Comparison of ENCODE assay signal across 21 cellular contexts in genomic region chr22:40403141-40403540, GRCh38. TPM values are rescaled to one million over a fixed set of nuclear protein-coding genes. Genes with fewer than 3 reads are reported as not detected.
DNase-seq lines count a peak whose midpoint lies in the region; ATAC-seq lines count a peak whose summit lies in the region.
"Had no signal": no experiment of that assay in that cellular context is flagged by ENCODE, and none has a peak within 500 bp of the region (broad histone marks: within the 10 kb centered on the region; RNA-seq: fewer than 3 reads in every experiment).

No MANE protein-coding gene starts in this region.

- no peaks in the 10 kb centered on the region for H3K27me3 Mint-ChIP-seq in CD4-positive, CD25-positive, alpha-beta regulatory T cell
- peaks cover 0 to 1% of the 10 kb centered on the region in 2 donors for H3K27me3 Mint-ChIP-seq in CD8-positive, alpha-beta memory T cell
- no peaks in the 10 kb centered on the region for H3K27me3 Mint-ChIP-seq in activated T-helper 17 cell treated with anti-CD3 and anti-CD28 coated beads, Interleukin-2, amount 50 U/mL, for 72 hours
- no peaks in the 10 kb centered on the region for H3K27me3 Mint-ChIP-seq in naive thymus-derived CD4-positive, alpha-beta T cell

- H3K9me3 Mint-ChIP-seq in CD4-positive, CD25-positive, alpha-beta regulatory T cell = peaks cover 0 to 2% (median 0%) of the 10 kb centered on the region in 7 donors
- no peaks in the 10 kb centered on the region for H3K9me3 Mint-ChIP-seq in CD8-positive, alpha-beta memory T cell
- no peaks in the 10 kb centered on the region for H3K9me3 Mint-ChIP-seq in activated T-helper 17 cell treated with anti-CD3 and anti-CD28 coated beads, Interleukin-2, amount 50 U/mL, for 72 hours
- H3K9me3 Mint-ChIP-seq in naive thymus-derived CD4-positive, alpha-beta T cell = no peaks in the 10 kb centered on the region

- POLR2A ChIA-PET in CD8-positive, alpha-beta memory T cell (lab: Charles Lee) = no interaction called here
- POLR2A ChIA-PET in naive thymus-derived CD4-positive, alpha-beta T cell (lab: Charles Lee) = interaction anchor here (1.0 to 1.1 kb wide), 2 partner anchors 9 to 359 kb away, joined by 3 to 4 read pairs; no protein-coding TSS in a partner anchor

- H3K36me3 Mint-ChIP-seq in CD4-positive, CD25-positive, alpha-beta regulatory T cell = peaks cover 18% of the 10 kb centered on the region
- H3K36me3 Mint-ChIP-seq in CD8-positive, alpha-beta memory T cell = peaks cover 0 to 54% (median 8%) of the 10 kb centered on the region in 3 donors
- peaks cover 54% of the 10 kb centered on the region for H3K36me3 Mint-ChIP-seq in activated T-helper 17 cell treated with anti-CD3 and anti-CD28 coated beads, Interleukin-2, amount 50 U/mL, for 72 hours (ENCODE audit: low read depth)
- peaks cover 6 to 41% (median 18%) of the 10 kb centered on the region in 5 donors for H3K36me3 Mint-ChIP-seq in naive thymus-derived CD4-positive, alpha-beta T cell

- H3K4me1 ChIP-seq in CD4-positive, CD25-positive, alpha-beta regulatory T cell (ENCODE audit: control insufficient read depth, insufficient read depth, low read length, poor library complexity, severe bottlenecking) = peaks cover 49% of the 10 kb centered on the region
- peaks cover 53% of the 10 kb centered on the region for H3K4me1 ChIP-seq in CD8-positive, alpha-beta memory T cell (ENCODE audit: insufficient read depth, low read length)
- H3K4me1 ChIP-seq in naive thymus-derived CD4-positive, alpha-beta T cell (ENCODE audit: control insufficient read depth in 2 of 2, insufficient read depth in 2 of 2, low read length in 2 of 2) = peaks cover 51% of the 10 kb centered on the region in 2 donors
- H3K4me1 ChIP-seq: adrenal gland, prostate gland had no signal

- H3K4me1 Mint-ChIP-seq in CD4-positive, CD25-positive, alpha-beta regulatory T cell = peaks cover 27 to 56% (median 45%) of the 10 kb centered on the region in 4 donors
- peaks cover 56 to 62% (median 62%) of the 10 kb centered on the region in 3 donors for H3K4me1 Mint-ChIP-seq in CD8-positive, alpha-beta memory T cell
- H3K4me1 Mint-ChIP-seq in activated T-helper 17 cell treated with anti-CD3 and anti-CD28 coated beads, Interleukin-2, amount 50 U/mL, for 72 hours = peaks cover 26% of the 10 kb centered on the region
- H3K4me1 Mint-ChIP-seq in naive thymus-derived CD4-positive, alpha-beta T cell = peaks cover 46 to 62% (median 53%) of the 10 kb centered on the region in 7 donors

- peaks cover 42% of the 10 kb centered on the region for H3K36me3 ChIP-seq in CD4-positive, CD25-positive, alpha-beta regulatory T cell (ENCODE audit: control insufficient read depth, insufficient read depth, low read length)
- peaks cover 30% of the 10 kb centered on the region for H3K36me3 ChIP-seq in CD8-positive, alpha-beta memory T cell (ENCODE audit: insufficient read depth, low read length)
- peaks cover 4 to 49% (median 7%) of the 10 kb centered on the region in 3 experiments for H3K36me3 ChIP-seq in naive thymus-derived CD4-positive, alpha-beta T cell (ENCODE audit: control insufficient read depth in 2 of 3, insufficient read depth in 3 of 3, low read length in 3 of 3)

- H3K27ac Mint-ChIP-seq in CD4-positive, CD25-positive, alpha-beta regulatory T cell = peak overlapping the region; percentile 85 to 92 (median 89)
- peak overlapping the region in 7 of 8 donors; percentile 53 to 92 (median 73) for H3K27ac Mint-ChIP-seq in CD8-positive, alpha-beta memory T cell
- H3K27ac Mint-ChIP-seq in activated T-helper 17 cell treated with anti-CD3 and anti-CD28 coated beads, Interleukin-2, amount 50 U/mL, for 72 hours = peak overlapping the region; percentile 37
- peak overlapping the region in 8 of 9 donors; percentile 67 to 95 (median 92) for H3K27ac Mint-ChIP-seq in naive thymus-derived CD4-positive, alpha-beta T cell

- H3K4me3 Mint-ChIP-seq in CD4-positive, CD25-positive, alpha-beta regulatory T cell = peak overlapping the region in 3 of 4 donors; percentile 32 to 73 (median 33)
- peak overlapping the region in 6 of 7 donors; percentile 35 to 74 (median 42) for H3K4me3 Mint-ChIP-seq in CD8-positive, alpha-beta memory T cell
- no peak overlapping the region for H3K4me3 Mint-ChIP-seq in activated T-helper 17 cell treated with anti-CD3 and anti-CD28 coated beads, Interleukin-2, amount 50 U/mL, for 72 hours
- H3K4me3 Mint-ChIP-seq in naive thymus-derived CD4-positive, alpha-beta T cell = peak overlapping the region in 4 of 10 donors; percentile 19 to 83 (median 40)

- no peaks in the 10 kb centered on the region for H3K9me3 ChIP-seq in CD4-positive, CD25-positive, alpha-beta regulatory T cell (ENCODE audit: control insufficient read depth in 2 of 2, low read length in 2 of 2)
- no peaks in the 10 kb centered on the region for H3K9me3 ChIP-seq in CD8-positive, alpha-beta memory T cell (ENCODE audit: low read length)
- no peaks in the 10 kb centered on the region for H3K9me3 ChIP-seq in naive thymus-derived CD4-positive, alpha-beta T cell (ENCODE audit: control insufficient read depth in 2 of 3, low read length in 3 of 3)
- H3K9me3 ChIP-seq: adrenal gland, left ventricle myocardium inferior, prostate gland, thoracic aorta had no signal

- intact Hi-C loops in naive thymus-derived CD4-positive, alpha-beta T cell (cut with micrococcal nuclease) = no loop called here

- H3K27ac ChIP-seq in CD4-positive, CD25-positive, alpha-beta regulatory T cell (ENCODE audit: insufficient read depth, low read length, poor library complexity, severe bottlenecking) = peak overlapping the region; percentile 24
- H3K27ac ChIP-seq in CD8-positive, alpha-beta memory T cell (ENCODE audit: low read depth, low read length) = no peak overlapping the region
- peak overlapping the region; percentile 26 for H3K27ac ChIP-seq in naive thymus-derived CD4-positive, alpha-beta T cell (ENCODE audit: low read depth, low read length)
- H3K27ac ChIP-seq: adrenal gland, left ventricle myocardium inferior, thoracic aorta, WERI-Rb-1 had no signal

- H3K4me3 ChIP-seq in CD4-positive, CD25-positive, alpha-beta regulatory T cell (ENCODE audit: low read depth, low read length) = no peak overlapping the region
- no peak overlapping the region for H3K4me3 ChIP-seq in CD8-positive, alpha-beta memory T cell (ENCODE audit: low read length)
- no peak overlapping the region for H3K4me3 ChIP-seq in naive thymus-derived CD4-positive, alpha-beta T cell (ENCODE audit: low read length)
- H3K4me3 ChIP-seq: adrenal gland, left ventricle myocardium inferior, prostate gland, skin epidermis, thoracic aorta had no signal

- no peak for ATAC-seq in CD4-positive, CD25-positive, alpha-beta regulatory T cell (ENCODE audit: low read depth in 2 of 2)
- no peak for ATAC-seq in activated T-helper 17 cell treated with anti-CD3 and anti-CD28 coated beads, Interleukin-2, amount 50 U/mL, for 72 hours (replicated peaks)
- no peak for ATAC-seq in naive thymus-derived CD4-positive, alpha-beta T cell
- ATAC-seq: Right ventricle myocardium inferior had no signal

- no peaks in the 10 kb centered on the region for H3K27me3 ChIP-seq in CD4-positive, CD25-positive, alpha-beta regulatory T cell (ENCODE audit: control insufficient read depth, insufficient read depth, low read length)
- H3K27me3 ChIP-seq in CD8-positive, alpha-beta memory T cell (ENCODE audit: insufficient read depth, low read length, poor library complexity, severe bottlenecking) = no peaks in the 10 kb centered on the region
- H3K27me3 ChIP-seq in naive thymus-derived CD4-positive, alpha-beta T cell (ENCODE audit: control insufficient read depth in 2 of 2, insufficient read depth in 2 of 2, low read length in 2 of 2) = no peaks in the 10 kb centered on the region
- H3K27me3 ChIP-seq: adrenal gland had no signal

- CTCF ChIA-PET in CD8-positive, alpha-beta memory T cell (lab: Charles Lee) = no interaction called here
- CTCF ChIA-PET in naive thymus-derived CD4-positive, alpha-beta T cell (lab: Charles Lee) = no interaction called here

- DNase-seq in CD4-positive, CD25-positive, alpha-beta regulatory T cell = no peak
- DNase-seq in CD8-positive, alpha-beta memory T cell = no peak
- DNase-seq in naive thymus-derived CD4-positive, alpha-beta T cell = no peak
- DNase-seq in NCI-H146 treated with DMSO at 0.1 percent for 48 hours (lab: John Stamatoyannopoulos, UW; ENCODE audit: unreplicated experiment) = no peak
- DNase-seq in NCI-H2171 treated with DMSO at 0.1 percent for 48 hours (lab: John Stamatoyannopoulos, UW) = no peak
- DNase-seq in stimulated activated CD4-positive, alpha-beta T cell treated with anti-CD3 and anti-CD28 coated beads, Interleukin-4, amount 100 ng/mL, for 1 hour = no peak
- no peak for DNase-seq in anterior cingulate cortex (lab: John Stamatoyannopoulos, UW)
- DNase-seq: activated CD8-positive, alpha-beta memory T cell treated with anti-CD3 and anti-CD28 coated beads, Interleukin-2, amount 50 U/mL, for 48 hours; adrenal gland; central memory CD4-positive, alpha-beta T cell; effector CD4-positive, alpha-beta T cell; left ventricle myocardium inferior; NCI-H2029; NCI-H524; stimulated activated CD4-positive, alpha-beta T cell treated with anti-CD3 and anti-CD28 coated beads, Interleukin-4, amount 100 ng/mL, for 4 hours; WERI-Rb-1 had no signal

RNA-seq across cellular contexts. Expression of gene SGSM3, which starts 32.7 kb away (rescaled TPM):
- total RNA-seq in CD4-positive, CD25-positive, alpha-beta regulatory T cell = 83.3 TPM
- 10 to 100 TPM; 26.8 to 35.6 (median 31.1) TPM for polyA plus RNA-seq in CD4-positive, CD25-positive, alpha-beta regulatory T cell
- total RNA-seq in CD8-positive, alpha-beta memory T cell = 10 to 100 TPM; 40.0 to 42.2 TPM
- polyA plus RNA-seq in CD8-positive, alpha-beta memory T cell = 50.4 TPM
- total RNA-seq in activated T-helper 17 cell treated with anti-CD3 and anti-CD28 coated beads, Interleukin-2, amount 50 U/mL, for 72 hours = 10 to 100 TPM; 39.7 to 41.8 TPM
- 100 to 1,000 TPM in 2 of 5 experiments, 10 to 100 TPM in 3; 75.2 to 114 (median 91.1) TPM for total RNA-seq in naive thymus-derived CD4-positive, alpha-beta T cell
- 10 to 100 TPM; 52.1 to 61.2 TPM for polyA plus RNA-seq in naive thymus-derived CD4-positive, alpha-beta T cell

RNA-seq across cellular contexts. Expression of gene ADSL, which starts 56.8 kb away (rescaled TPM):
- 66.5 TPM for total RNA-seq in CD4-positive, CD25-positive, alpha-beta regulatory T cell
- 100 to 1,000 TPM; 122 to 134 (median 130) TPM for polyA plus RNA-seq in CD4-positive, CD25-positive, alpha-beta regulatory T cell
- total RNA-seq in CD8-positive, alpha-beta memory T cell = 100 to 1,000 TPM; 151 to 154 TPM
- polyA plus RNA-seq in CD8-positive, alpha-beta memory T cell = 90.0 TPM
- 100 to 1,000 TPM in 1 of 2 donors, 10 to 100 TPM in 1; 94.6 to 157 TPM for total RNA-seq in activated T-helper 17 cell treated with anti-CD3 and anti-CD28 coated beads, Interleukin-2, amount 50 U/mL, for 72 hours
- total RNA-seq in naive thymus-derived CD4-positive, alpha-beta T cell = 100 to 1,000 TPM in 1 of 5 experiments, 10 to 100 TPM in 4; 54.4 to 127 (median 61.9) TPM
- polyA plus RNA-seq in naive thymus-derived CD4-positive, alpha-beta T cell = 100 to 1,000 TPM; 118 to 121 TPM

Comparison
In these comparisons a context has a peak if more than half of its experiments do, and no peak if none do; other contexts are left out.
1. H3K27ac Mint-ChIP-seq: peak in every context shown above with its lines; median percentile 92 in naive thymus-derived CD4-positive, alpha-beta T cell; 89 in CD4-positive, CD25-positive, alpha-beta regulatory T cell; 73 in CD8-positive, alpha-beta memory T cell; 37 in activated T-helper 17 cell treated with anti-CD3 and anti-CD28 coated beads, Interleukin-2, amount 50 U/mL, for 72 hours.